ENCODE assay signal across 25 cellular contexts in the genomic region with DNA sequence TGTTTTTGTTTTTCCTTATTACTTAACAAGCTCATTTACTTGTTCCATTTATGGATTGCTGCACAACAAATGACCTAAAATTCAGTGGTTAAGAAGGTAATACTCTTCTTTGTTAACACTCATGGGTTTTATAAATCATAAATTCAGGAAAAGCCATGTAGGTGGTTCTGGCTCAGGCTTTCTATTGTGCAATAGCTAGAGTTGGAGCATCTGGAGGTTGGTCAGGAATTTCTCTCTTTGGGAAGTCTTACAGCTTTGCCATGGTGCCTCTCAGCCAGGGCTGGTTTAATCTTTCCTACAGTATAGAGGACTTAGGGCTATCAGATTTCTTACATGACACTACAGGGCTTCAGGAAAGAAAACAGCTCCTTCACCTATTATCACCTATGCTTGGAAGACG.
DNase-seq lines count a peak whose midpoint lies in the region; ATAC-seq, FAIRE-seq and TF ChIP-seq lines count a peak whose summit lies in the region.
"Had no signal": no experiment of that assay in that cellular context is flagged by ENCODE, and none has a peak within 500 bp of the region (broad histone marks: within the 10 kb centered on the region; RNA-seq: fewer than 3 reads in every experiment).

No MANE protein-coding gene starts in this region.

- H3K9ac ChIP-seq in OCI-LY1 (ENCODE audit: low read length) (no peak overlapping the region), fibroblast of lung (ENCODE audit: insufficient read depth, low read length) (no peak overlapping the region)

- DNase-seq in Ammon's horn (ENCODE audit: low spot score) (peak; percentile 4), D721Med (ENCODE audit: insufficient read length, low spot score) (no peak), fibroblast of lung (ENCODE audit: low read depth in 2 of 2) (peak; percentile 2 to 15), SIG-M5 treated with dmso at 0.1 percent for 504 hours (lab: John Stamatoyannopoulos, UW; ENCODE audit: unreplicated experiment) (no peak), Kasumi-1 (lab: John Stamatoyannopoulos, UW) (no peak)
- DNase-seq: BE2C; CD8-positive, alpha-beta memory T cell; DMS79 treated with DMSO at 0.1 percent for 48 hours; H7; KG1; NCI-H1048; NCI-H1417; NCI-H1694; NCI-H2029 treated with DMSO at 0.1 percent for 48 hours; NCI-H446; NCI-H524 treated with DMSO at 0.1 percent for 48 hours; NCI-H774; SHP77 had no signal

- TF ChIP-seq CTCF in D721Med (IDR thresholded peaks at IDR 0.05; ENCODE audit: insufficient read depth, missing control alignments) (no peak), OCI-LY1 (IDR thresholded peaks at IDR 0.05; ENCODE audit: low read length) (no peak), fibroblast of lung (conservative IDR thresholded peaks at IDR 0.05 in 1 of 2, IDR thresholded peaks at IDR 0.05 in 1 of 2; ENCODE audit: low read depth in 1 of 2, low read length in 2 of 2) (no peak)

- no peak for ATAC-seq in GM19467 (IDR thresholded peaks at IDR 0.05; ENCODE audit: unreplicated experiment)
- ATAC-seq: Panc1 had no signal

- no peaks in the 10 kb centered on the region for H3K9me2 ChIP-seq in OCI-LY1 (ENCODE audit: low read depth, low read length)

- peak overlapping the region; percentile 38; the same call in 1 of the 2 replicates for H2AFZ ChIP-seq in OCI-LY1 (ENCODE audit: low read length)
- no peak overlapping the region for H2AFZ ChIP-seq in fibroblast of lung (ENCODE audit: low read length)

- H3K36me3 ChIP-seq in OCI-LY1 (ENCODE audit: insufficient read depth, low read length) (no peaks in the 10 kb centered on the region), fibroblast of lung (ENCODE audit: control insufficient read depth, insufficient read depth, low read length) (no peaks in the 10 kb centered on the region)
- H3K36me3 ChIP-seq: BE2C had no signal

- H3K27ac ChIP-seq in OCI-LY1 (ENCODE audit: low read depth, low read length, poor library complexity, severe bottlenecking) (no peak overlapping the region), fibroblast of lung (ENCODE audit: insufficient read depth, low read length) (no peak overlapping the region)
- H3K27ac ChIP-seq: RWPE1, SK-N-MC had no signal

- H3K4me3 ChIP-seq in OCI-LY1 (ENCODE audit: low read depth, low read length, poor library complexity, severe bottlenecking) (no peak overlapping the region), fibroblast of lung (replicated peaks in 1 of 4; ENCODE audit: control extremely low read depth in 1 of 4, insufficient read depth in 1 of 4, low read depth in 3 of 4, low read length in 4 of 4) (no peak overlapping the region)
- H3K4me3 ChIP-seq: SK-N-MC had no signal

- H3K4me2 ChIP-seq in OCI-LY1 (ENCODE audit: low read length) (no peak overlapping the region), fibroblast of lung (ENCODE audit: extremely low read depth, insufficient read depth, low read length) (no peak overlapping the region)

- no peaks in the 10 kb centered on the region for H3F3A ChIP-seq in OCI-LY1 (ENCODE audit: insufficient read depth, low read length)

- H3K79me2 ChIP-seq in OCI-LY1 (ENCODE audit: insufficient read depth, low read length) (no peaks in the 10 kb centered on the region), fibroblast of lung (ENCODE audit: control insufficient read depth, insufficient read depth, low read length) (no peaks in the 10 kb centered on the region)

- H4K20me1 ChIP-seq in OCI-LY1 (ENCODE audit: insufficient read depth, low read length): no peaks in the 10 kb centered on the region
- no peaks in the 10 kb centered on the region for H4K20me1 ChIP-seq in fibroblast of lung (ENCODE audit: control insufficient read depth, extremely low read depth, insufficient read depth, low read length)

- H3K4me1 ChIP-seq in OCI-LY1 (ENCODE audit: insufficient read depth, low read length, severe bottlenecking) (no peaks in the 10 kb centered on the region), fibroblast of lung (ENCODE audit: control insufficient read depth, extremely low read depth, insufficient read depth, low read length) (no peaks in the 10 kb centered on the region)
- H3K4me1 ChIP-seq: BE2C had no signal

- no peaks in the 10 kb centered on the region for H3K27me3 ChIP-seq in OCI-LY1 (ENCODE audit: insufficient read depth, low read length)
- no peaks in the 10 kb centered on the region for H3K27me3 ChIP-seq in fibroblast of lung (ENCODE audit: control insufficient read depth, insufficient read depth, low read length)
- H3K27me3 ChIP-seq: BE2C had no signal

- H3K9me3 ChIP-seq in OCI-LY1 (ENCODE audit: low read length) (peaks cover 2% of the 10 kb centered on the region; the same call in 1 of the 2 replicates), fibroblast of lung (ENCODE audit: control insufficient read depth, insufficient read depth, low read depth, low read length) (no peaks in the 10 kb centered on the region)
- H3K9me3 ChIP-seq: BE2C had no signal

- peak; percentile 16 for FAIRE-seq in D721Med (lab: Jason Lieb, UNC)
- FAIRE-seq: GM12892, GM19239 had no signal

Comparison
In these comparisons a context has a peak if more than half of its experiments do, and no peak if none do; other contexts are left out.
1. DNase-seq: peak in Ammon's horn (single experiment) and fibroblast of lung (2 of 2); none in D721Med (single experiment), SIG-M5 treated with dmso at 0.1 percent for 504 hours (single experiment) and Kasumi-1 (0 of 2).